In the genomic region with DNA sequence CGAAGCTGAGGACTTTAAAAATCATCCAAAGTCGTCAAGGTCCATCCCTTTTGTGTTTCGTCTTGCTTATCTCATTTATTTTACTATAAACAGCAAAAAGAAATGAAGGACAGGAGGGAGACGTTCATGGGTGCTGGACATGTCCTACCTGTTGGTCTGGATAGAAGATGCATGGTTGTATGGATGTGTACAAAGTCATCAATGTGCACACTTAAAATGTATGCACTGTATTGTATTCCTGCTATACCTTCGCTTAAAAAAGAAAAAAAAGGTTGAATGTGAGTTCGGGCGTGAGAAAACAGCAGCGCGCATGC, we compare ENCODE assay signal across 9 cellular contexts. TPM values are rescaled to one million over a fixed set of nuclear protein-coding genes. Genes with fewer than 3 reads are reported as not detected.
DNase-seq lines count a peak whose midpoint lies in the region; ATAC-seq lines count a peak whose summit lies in the region.
"Had no signal": no experiment of that assay in that cellular context is flagged by ENCODE, and none has a peak within 500 bp of the region (broad histone marks: within the 10 kb centered on the region; RNA-seq: fewer than 3 reads in every experiment).

No MANE protein-coding gene starts in this region.

- peak overlapping the region; percentile 88 for H3K4me3 ChIP-seq in adipocyte (ENCODE audit: low read length)
- H3K4me3 ChIP-seq in thymus (ENCODE audit: low read length) = peak overlapping the region; percentile 73

- H3K4me1 ChIP-seq in adipocyte (ENCODE audit: control insufficient read depth, insufficient read depth, low read length) (peaks cover 20% of the 10 kb centered on the region), thymus (ENCODE audit: control insufficient read depth, insufficient read depth, low read length) (peaks cover 10% of the 10 kb centered on the region)

- H3K27me3 Mint-ChIP-seq in activated T-cell treated with anti-CD3 and anti-CD28 coated beads, Interleukin-2, amount 50 U/mL, for 24 hours = no peaks in the 10 kb centered on the region

- H3K9me3 ChIP-seq in adipocyte (ENCODE audit: control insufficient read depth, low read length) = no peaks in the 10 kb centered on the region
- H3K9me3 ChIP-seq in thymus (ENCODE audit: control insufficient read depth) = no peaks in the 10 kb centered on the region

- H3K27ac ChIP-seq in layer of hippocampus (ENCODE audit: low read depth, low read length) = peak overlapping the region; percentile 81
- peak overlapping the region; percentile 44 for H3K27ac ChIP-seq in thymus (ENCODE audit: low read depth)

- H3K4me3 Mint-ChIP-seq in activated T-cell treated with anti-CD3 and anti-CD28 coated beads, Interleukin-2, amount 50 U/mL, for 24 hours = peak overlapping the region; percentile 91

- H3K27me3 ChIP-seq in adipocyte (replicated peaks; ENCODE audit: control insufficient read depth, insufficient read depth, low read length) (no peaks in the 10 kb centered on the region), layer of hippocampus (ENCODE audit: control insufficient read depth, insufficient read depth, low read length) (no peaks in the 10 kb centered on the region), thymus (ENCODE audit: control insufficient read depth, insufficient read depth) (no peaks in the 10 kb centered on the region)

- no peak for DNase-seq in activated T-cell treated with anti-CD3 and anti-CD28 coated beads, Interleukin-2, amount 50 U/mL, for 24 hours
- no peak for DNase-seq in activated T-cell treated with anti-CD3 and anti-CD28 coated beads, Interleukin-2, amount 50 U/mL, for 1 hour
- no peak for DNase-seq in adipocyte (ENCODE audit: low read depth)
- no peak for DNase-seq in KG1 (lab: John Stamatoyannopoulos, UW)
- no peak for DNase-seq in A172 (ENCODE audit: low spot score)

- H3K36me3 ChIP-seq in adipocyte (ENCODE audit: control insufficient read depth, insufficient read depth, low read length, severe bottlenecking) (no peaks in the 10 kb centered on the region), thymus (ENCODE audit: control insufficient read depth, insufficient read depth) (no peaks in the 10 kb centered on the region)

- peaks cover 33% of the 10 kb centered on the region for H3K4me1 Mint-ChIP-seq in activated T-cell treated with anti-CD3 and anti-CD28 coated beads, Interleukin-2, amount 50 U/mL, for 24 hours (ENCODE audit: low read depth)

- WGBS in thymus = 25% methylated on average over 9 of the region's 9 CpGs

- peaks cover 24% of the 10 kb centered on the region for H3K36me3 Mint-ChIP-seq in activated T-cell treated with anti-CD3 and anti-CD28 coated beads, Interleukin-2, amount 50 U/mL, for 24 hours (ENCODE audit: low read depth)

- peak overlapping the region; percentile 96 for H3K27ac Mint-ChIP-seq in activated T-cell treated with anti-CD3 and anti-CD28 coated beads, Interleukin-2, amount 50 U/mL, for 24 hours

- H3K9me3 Mint-ChIP-seq in activated T-cell treated with anti-CD3 and anti-CD28 coated beads, Interleukin-2, amount 50 U/mL, for 24 hours = no peaks in the 10 kb centered on the region

- H3K9ac ChIP-seq in adipocyte (ENCODE audit: low read length) = peak overlapping the region; percentile 94

- no peak for ATAC-seq in GM21390 (IDR thresholded peaks at IDR 0.05; ENCODE audit: unreplicated experiment)

RNA-seq across cellular contexts. Expression of a gene that starts 0.3 kb away (rescaled TPM):
- polyA plus RNA-seq in thymus = 23.4 TPM
- total RNA-seq in A172 (2014; rRNA removed; shearing (Covaris generic)) = 16.8 and 23.2 TPM in 2 replicates

RNA-seq across cellular contexts. Expression of a gene that starts 6.0 kb away (rescaled TPM):
- polyA plus RNA-seq in thymus = 103 TPM
- 71.6 and 90.6 TPM in 2 replicates for total RNA-seq in A172 (2014; rRNA removed; shearing (Covaris generic))

RNA-seq across cellular contexts. Expression of a gene that starts 22.0 kb away (rescaled TPM):
- 32.8 TPM for polyA plus RNA-seq in thymus
- not detected in 2 replicates for total RNA-seq in A172 (2014; rRNA removed; shearing (Covaris generic))
- total RNA-seq: LHCN-M2 had no signal
